Comparison of ENCODE assay signal across 21 cellular contexts in genomic region chr2:128416366-128416765, GRCh38.
DNase-seq lines count a peak whose midpoint lies in the region; ATAC-seq, FAIRE-seq and TF ChIP-seq lines count a peak whose summit lies in the region.
"Had no signal": no experiment of that assay in that cellular context is flagged by ENCODE, and none has a peak within 500 bp of the region (broad histone marks: within the 10 kb centered on the region; RNA-seq: fewer than 3 reads in every experiment).

No MANE protein-coding gene starts in this region.

- H3K4me3 ChIP-seq in coronary artery (no peak overlapping the region), vagina (no peak overlapping the region)
- H3K4me3 ChIP-seq: cardiac muscle cell, lower lobe of right lung, uterus had no signal

- no peaks in the 10 kb centered on the region for H3K4me1 ChIP-seq in vagina
- H3K4me1 ChIP-seq: lower lobe of right lung, uterus had no signal

- no peak for TF ChIP-seq CTCF in coronary artery (IDR thresholded peaks at IDR 0.05)
- TF ChIP-seq CTCF in vagina (IDR thresholded peaks at IDR 0.05) = no peak

- peak; percentile 61 for DNase-seq in activated effector memory CD4-positive, alpha-beta T cell treated with anti-CD3 and anti-CD28 coated beads, Interleukin-2, amount 50 U/mL, for 16 hours
- no peak for DNase-seq in activated effector memory CD4-positive, alpha-beta T cell treated with Interleukin-2 at 50 U/mL for 16 hours
- DNase-seq in coronary artery (ENCODE audit: low spot score) = peak; percentile 52
- DNase-seq in mucosa of gallbladder (ENCODE audit: low spot score) = peak; percentile 8
- peak; percentile 49 to 61 for DNase-seq in vagina (ENCODE audit: extremely low spot score in 2 of 2)
- no peak for DNase-seq in left cardiac atrium
- no peak for DNase-seq in urothelium cell line (ENCODE audit: low spot score)
- DNase-seq: activated gamma-delta T cell treated with Interleukin-2 at 50 U/mL for 16 hours; amygdala; DMS153; HCEC 1CT; lower lobe of right lung; MM.1S; NCI-H1694 treated with DMSO at 0.1 percent for 48 hours; NCI-H2227 treated with DMSO at 0.1 percent for 48 hours; NCI-H774; stimulated activated CD4-positive, alpha-beta T cell treated with anti-CD3 and anti-CD28 coated beads, Interleukin-2, amount 100 ng/mL, for 48 hours; T-helper 9 cell had no signal

- no peak for TF ChIP-seq POLR2A in vagina (IDR thresholded peaks at IDR 0.05)

- no peaks in the 10 kb centered on the region for H3K27me3 ChIP-seq in vagina
- H3K27me3 ChIP-seq: cardiac muscle cell, uterus had no signal

- ATAC-seq in left cardiac atrium (no peak), HG03469 (IDR thresholded peaks at IDR 0.05; ENCODE audit: unreplicated experiment) (no peak)

- no peaks in the 10 kb centered on the region for H3K9me3 ChIP-seq in vagina
- H3K9me3 ChIP-seq: lower lobe of right lung, uterus had no signal

- no peaks in the 10 kb centered on the region for H3K36me3 ChIP-seq in vagina
- H3K36me3 ChIP-seq: cardiac muscle cell, lower lobe of right lung, uterus had no signal

- H3K27ac ChIP-seq in coronary artery (no peak overlapping the region), vagina (no peak overlapping the region)
- H3K27ac ChIP-seq: cardiac muscle cell, lower lobe of right lung, uterus had no signal

- no peak for FAIRE-seq in urothelium cell line (lab: Jason Lieb, UNC)

- intact Hi-C loops in vagina (cut with DNase I) (no loop called here), left cardiac atrium (cut with DNase I) (no loop called here)

Comparison
In these comparisons a context has a peak if more than half of its experiments do, and no peak if none do; other contexts are left out.
1. DNase-seq: peak in activated effector memory CD4-positive, alpha-beta T cell treated with anti-CD3 and anti-CD28 coated beads, Interleukin-2, amount 50 U/mL, for 16 hours (single experiment), coronary artery (single experiment), mucosa of gallbladder (single experiment) and vagina (2 of 2); none in activated effector memory CD4-positive, alpha-beta T cell treated with Interleukin-2 at 50 U/mL for 16 hours (single experiment), left cardiac atrium (single experiment) and urothelium cell line (single experiment).